ENCODE assay signal across 8 cellular contexts in genomic region chr4:153467154-153467896, GRCh38. TPM values are rescaled to one million over a fixed set of nuclear protein-coding genes. Genes with fewer than 3 reads are reported as not detected.
DNase-seq lines count a peak whose midpoint lies in the region; ATAC-seq and TF ChIP-seq lines count a peak whose summit lies in the region.

No MANE protein-coding gene starts in this region.

- H3K79me2 ChIP-seq in HCT116 (ENCODE audit: insufficient read depth, low read length) (peaks cover 46% of the 10 kb centered on the region), mesendoderm (ENCODE audit: control insufficient read depth, insufficient read depth, low read length) (peaks cover 17% of the 10 kb centered on the region)

- no CpG with 5 or more reads among the region's 28 CpGs for WGBS in mesendoderm (ENCODE audit: extremely low coverage, insufficient coverage, low lambda C conversion rate)

- no peak overlapping the region for H2BK15ac ChIP-seq in mesendoderm (replicated peaks; ENCODE audit: low read depth)

- TF ChIP-seq CTCF in HCT116 (IDR thresholded peaks at IDR 0.05 in 2 of 3, conservative IDR thresholded peaks at IDR 0.05 in 1 of 3; ENCODE audit: borderline replicate concordance in 1 of 3, insufficient read depth in 1 of 3, low read depth in 2 of 3, low read length in 2 of 3) (no peak), VCaP (conservative IDR thresholded peaks at IDR 0.05) (no peak)

- POLR2A ChIA-PET in HCT116 (lab: Charles Lee): interaction anchor here (1.4 to 1.7 kb wide), 2 partner anchors 19 to 107 kb away, joined by 4 to 9 read pairs; no protein-coding TSS in a partner anchor

- RAD21 ChIA-PET in HCT116 (lab: Charles Lee; ENCODE audit: low non-redundant PET in 1 of 2, low total read pairs in 2 of 2, uncharacterized antibody in 2 of 2, unreplicated experiment in 2 of 2): no interaction called here

- H3K9ac ChIP-seq in HCT116 (ENCODE audit: low read length) (peak overlapping the region; percentile 81), mesendoderm (ENCODE audit: low read length) (peak overlapping the region; percentile 90), stomach smooth muscle (ENCODE audit: low read length in 2 of 2) (peak overlapping the region; percentile 73 to 87)

- H3K36me3 ChIP-seq in HCT116 (ENCODE audit: control insufficient read depth in 1 of 2, insufficient read depth in 2 of 2, low read length in 2 of 2): no peaks in the 10 kb centered on the region
- H3K36me3 ChIP-seq in mesendoderm (ENCODE audit: control insufficient read depth, insufficient read depth, low read length): no peaks in the 10 kb centered on the region
- peaks cover 0 to 2% of the 10 kb centered on the region in 2 donors for H3K36me3 ChIP-seq in stomach smooth muscle (ENCODE audit: control insufficient read depth in 2 of 2, insufficient read depth in 2 of 2, low read length in 2 of 2)

- no peak for TF ChIP-seq POLR2A in HCT116 (IDR thresholded peaks at IDR 0.05; ENCODE audit: borderline replicate concordance, extremely low read depth, insufficient read depth, insufficient read length)

- no peaks in the 10 kb centered on the region for H4K20me1 ChIP-seq in HCT116 (ENCODE audit: insufficient read depth)

- H3K4me1 ChIP-seq in HCT116 (ENCODE audit: control insufficient read depth in 1 of 2, insufficient read depth in 2 of 2, low read length in 2 of 2) (peaks cover 19 to 37% of the 10 kb centered on the region in 2 experiments), mesendoderm (ENCODE audit: control insufficient read depth, low read depth, low read length) (peaks cover 4% of the 10 kb centered on the region), stomach smooth muscle (ENCODE audit: control insufficient read depth, insufficient read depth, low read length) (peaks cover 26% of the 10 kb centered on the region)

- peaks cover 9% of the 10 kb centered on the region for H3K79me1 ChIP-seq in mesendoderm (ENCODE audit: low read length)

- H3K4ac ChIP-seq in mesendoderm (ENCODE audit: low read depth, low read length): no peak overlapping the region

- TF ChIP-seq RAD21 in HCT116 (IDR thresholded peaks at IDR 0.05; ENCODE audit: low read depth): no peak

- no peak overlapping the region for H3K18ac ChIP-seq in mesendoderm (ENCODE audit: low read length)

- peak; percentile 55 for DNase-seq in NK-92 treated with Interleukin-12 subunit alpha and Interleukin-12 subunit beta, amount 100 ng/mL, for 24 hours (lab: John Stamatoyannopoulos, UW)
- DNase-seq in NK-92 (lab: John Stamatoyannopoulos, UW; ENCODE audit: unreplicated experiment) (no peak), HCT116 (ENCODE audit: low read depth, low spot score) (peak; percentile 39), M059J (ENCODE audit: low read depth) (peak; percentile 25), mesendoderm (peak; percentile 71)
- DNase-seq in effector CD4-positive, alpha-beta T cell: peak; percentile 35

- H3K9me3 ChIP-seq in HCT116 (ENCODE audit: control insufficient read depth in 1 of 2, insufficient read depth in 1 of 2, low read depth in 1 of 2, low read length in 2 of 2) (no peaks in the 10 kb centered on the region), stomach smooth muscle (ENCODE audit: control insufficient read depth in 2 of 2, low read length in 2 of 2) (no peaks in the 10 kb centered on the region)

- peak overlapping the region; percentile 96 for H3K56ac ChIP-seq in mesendoderm (ENCODE audit: low read length)

- CTCF ChIA-PET in HCT116 (lab: Charles Lee): interaction anchor here (1.4 kb wide), 1 partner anchor 107 kb away, joined by 3 read pairs; no protein-coding TSS in a partner anchor

- H3K9me2 ChIP-seq in HCT116 (ENCODE audit: insufficient read depth): no peaks in the 10 kb centered on the region

- peak; percentile 69 for ATAC-seq in HCT116

- H3K27me3 ChIP-seq in HCT116 (ENCODE audit: insufficient read depth, low read length) (no peaks in the 10 kb centered on the region), mesendoderm (ENCODE audit: insufficient read depth, low read length, poor library complexity) (no peaks in the 10 kb centered on the region), stomach smooth muscle (ENCODE audit: control insufficient read depth in 1 of 2, insufficient read depth in 2 of 2, low read length in 2 of 2) (no peaks in the 10 kb centered on the region)

- BruUV-seq in HCT116 (replicated peaks; lab: Mats Ljungman, UMichigan): no TSS peak

- H3K4me2 ChIP-seq in HCT116 (ENCODE audit: low read length): peak overlapping the region; percentile 98
- peak overlapping the region; percentile 97 for H3K4me2 ChIP-seq in mesendoderm (ENCODE audit: low read length)

- H2BK120ac ChIP-seq in mesendoderm (ENCODE audit: low read depth, low read length): no peak overlapping the region

- no peak overlapping the region for H2BK5ac ChIP-seq in mesendoderm (ENCODE audit: low read length)

- H3K27ac ChIP-seq in HCT116 (ENCODE audit: low read depth, low read length): peak overlapping the region; percentile 68
- H3K27ac ChIP-seq in VCaP: peak overlapping the region; percentile 83
- no peak overlapping the region for H3K27ac ChIP-seq in mesendoderm (ENCODE audit: low read depth, low read length)
- H3K27ac ChIP-seq in stomach smooth muscle (ENCODE audit: low read length): peak overlapping the region; percentile 53

- no peak overlapping the region for H2AFZ ChIP-seq in HCT116 (ENCODE audit: low read depth, low read length, poor library complexity, severe bottlenecking)

- H3K23ac ChIP-seq in mesendoderm (ENCODE audit: low read length): peak overlapping the region; percentile 3

- no peak overlapping the region for H2AK5ac ChIP-seq in mesendoderm (ENCODE audit: low read length)

- H4K8ac ChIP-seq in mesendoderm (ENCODE audit: low read depth, low read length): no peak overlapping the region

- no peak overlapping the region for H4K5ac ChIP-seq in mesendoderm (ENCODE audit: low read length)

- intact Hi-C loops in HCT116 (cut with micrococcal nuclease): no loop called here

- H3K4me3 ChIP-seq in HCT116 (replicated peaks in 1 of 2; ENCODE audit: low read depth in 1 of 2, low read length in 2 of 2): peak overlapping the region; percentile 76 to 82
- peak overlapping the region; percentile 88 for H3K4me3 ChIP-seq in mesendoderm (ENCODE audit: low read length)
- H3K4me3 ChIP-seq in stomach smooth muscle (ENCODE audit: low read length in 2 of 2): peak overlapping the region; percentile 83 to 93

TF ChIP-seq in HCT116, 20 proteins besides CTCF, POLR2A, EP300 and RAD21:
- TF ChIP-seq EZH2phosphoT487 (IDR thresholded peaks at IDR 0.05; ENCODE audit: borderline replicate concordance): no peak
- no peak for TF ChIP-seq ZBTB33 (IDR thresholded peaks at IDR 0.05; ENCODE audit: extremely low read depth, insufficient replicate concordance, low read length)
- no peak for TF ChIP-seq EZH2 (IDR thresholded peaks at IDR 0.05)
- TF ChIP-seq FOSL1 (IDR thresholded peaks at IDR 0.05; ENCODE audit: low read depth): no peak
- 0 out of 2 replicates have a peak, but pooled peaks have one; percentile 17 for TF ChIP-seq CBX3 (IDR thresholded peaks at IDR 0.05; ENCODE audit: low read depth)
- TF ChIP-seq SIN3A (IDR thresholded peaks at IDR 0.05; ENCODE audit: low read depth): no peak
- no peak for TF ChIP-seq SRF (IDR thresholded peaks at IDR 0.05; ENCODE audit: low read depth)
- TF ChIP-seq JUND (IDR thresholded peaks at IDR 0.05): no peak
- TF ChIP-seq ATF3 (IDR thresholded peaks at IDR 0.05): no peak
- no peak for TF ChIP-seq YY1 (IDR thresholded peaks at IDR 0.05; ENCODE audit: extremely low read depth, insufficient replicate concordance, low read depth, low read length)
- TF ChIP-seq CEBPB (IDR thresholded peaks at IDR 0.05; ENCODE audit: low read depth): no peak
- TF ChIP-seq POLR2AphosphoS5 (IDR thresholded peaks at IDR 0.05; ENCODE audit: low read depth, low read length): peak; percentile 35; the same call in 1 of the 2 replicates
- TF ChIP-seq ZFX (IDR thresholded peaks at IDR 0.05): no peak
- TF ChIP-seq MAX (IDR thresholded peaks at IDR 0.05): peak; percentile 36; the same call in 1 of the 2 replicates
- peak; percentile 50 for TF ChIP-seq EGR1 (IDR thresholded peaks at IDR 0.05; ENCODE audit: low read depth)
TF ChIP-seq in HCT116: peak in this region for 4.

RNA-seq across cellular contexts. Expression of gene TMEM131L, which starts 1.2 kb away (rescaled TPM):
- 19.7 TPM for total RNA-seq in HCT116 (2021; ENCODE audit: unreplicated experiment)
- 5.1 and 6.6 TPM in 2 replicates for polyA plus RNA-seq in HCT116 (2012)
- total RNA-seq in M059J (2014; rRNA removed; shearing (Covaris generic)): 8.2 and 8.4 TPM in 2 replicates
- 16.9 TPM for polyA plus RNA-seq in mesendoderm (2013, experiment 1 of 2)
- polyA plus RNA-seq in mesendoderm (2013, experiment 2 of 2): 17.2 TPM
